1 cellular context compared by ENCODE assay signal in the genomic region with DNA sequence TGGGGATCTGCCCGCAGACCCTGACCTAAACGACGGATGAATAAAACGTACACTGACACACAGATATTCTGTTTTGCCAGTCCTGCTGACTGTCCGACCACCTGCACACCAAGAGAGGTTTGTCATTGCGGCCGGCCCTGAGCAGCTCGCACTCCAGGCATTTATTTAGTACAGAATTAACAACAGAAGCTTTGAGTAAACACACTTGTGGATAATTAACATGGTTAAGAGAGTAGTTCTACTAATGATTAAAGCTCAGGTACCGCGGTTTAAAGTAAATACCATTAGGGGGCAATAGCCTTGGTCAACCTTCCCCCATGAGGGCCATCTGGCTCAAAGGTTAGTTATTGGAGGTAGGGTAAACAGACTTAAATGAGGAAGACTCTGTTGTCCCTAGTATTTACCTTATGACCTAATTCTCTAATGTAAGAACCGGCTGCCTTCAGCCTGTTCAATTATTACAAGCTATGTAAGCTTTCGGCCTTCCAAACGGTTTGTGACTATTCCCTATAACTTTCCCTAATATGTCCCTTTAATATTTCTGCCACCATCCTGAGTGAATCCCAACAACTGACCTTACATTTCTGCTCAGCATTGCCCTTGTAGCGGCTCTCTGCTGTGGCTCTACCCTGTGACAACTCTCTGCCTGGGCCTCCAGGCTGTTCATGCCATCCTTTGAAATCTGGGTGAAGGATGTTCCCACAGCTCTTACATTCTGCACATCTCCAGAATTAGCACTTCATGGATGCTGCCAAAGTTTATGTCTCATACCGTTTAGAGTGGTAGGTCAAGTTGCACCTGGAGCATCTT.
A peak's percentile ranks its signal among the peaks of the same experiment; 100 is the strongest.
TF ChIP-seq lines count a peak whose summit lies in the region.

No MANE protein-coding gene starts in this region.

TF ChIP-seq in liver, 16 proteins besides CTCF, POLR2A, EP300 and RAD21 (continued from another document):
- TF ChIP-seq, protein P1, sequence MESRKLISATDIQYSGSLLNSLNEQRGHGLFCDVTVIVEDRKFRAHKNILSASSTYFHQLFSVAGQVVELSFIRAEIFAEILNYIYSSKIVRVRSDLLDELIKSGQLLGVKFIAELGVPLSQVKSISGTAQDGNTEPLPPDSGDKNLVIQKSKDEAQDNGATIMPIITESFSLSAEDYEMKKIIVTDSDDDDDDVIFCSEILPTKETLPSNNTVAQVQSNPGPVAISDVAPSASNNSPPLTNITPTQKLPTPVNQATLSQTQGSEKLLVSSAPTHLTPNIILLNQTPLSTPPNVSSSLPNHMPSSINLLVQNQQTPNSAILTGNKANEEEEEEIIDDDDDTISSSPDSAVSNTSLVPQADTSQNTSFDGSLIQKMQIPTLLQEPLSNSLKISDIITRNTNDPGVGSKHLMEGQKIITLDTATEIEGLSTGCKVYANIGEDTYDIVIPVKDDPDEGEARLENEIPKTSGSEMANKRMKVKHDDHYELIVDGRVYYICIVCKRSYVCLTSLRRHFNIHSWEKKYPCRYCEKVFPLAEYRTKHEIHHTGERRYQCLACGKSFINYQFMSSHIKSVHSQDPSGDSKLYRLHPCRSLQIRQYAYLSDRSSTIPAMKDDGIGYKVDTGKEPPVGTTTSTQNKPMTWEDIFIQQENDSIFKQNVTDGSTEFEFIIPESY (IDR thresholded peaks at IDR 0.05), result no peak
- TF ChIP-seq JUND (IDR thresholded peaks at IDR 0.05) (peak; percentile 64 to 73), SP1 (IDR thresholded peaks at IDR 0.05) (peak; percentile 80)
